ENCODE assay signal across 7 cellular contexts in genomic region chr11:9266132-9266736, GRCh38. TPM values are rescaled to one million over a fixed set of nuclear protein-coding genes. Genes with fewer than 3 reads are reported as not detected.
DNase-seq lines count a peak whose midpoint lies in the region; ATAC-seq and TF ChIP-seq lines count a peak whose summit lies in the region.

No MANE protein-coding gene starts in this region.

- H3K79me2 ChIP-seq in GM23248 (ENCODE audit: insufficient read depth), result peaks cover 29% of the 10 kb centered on the region

- peaks cover 34% of the 10 kb centered on the region; the same call in 1 of the 2 replicates for H3F3A ChIP-seq in GM23248 (ENCODE audit: insufficient read depth)

- peak overlapping the region; percentile 74; the same call in 1 of the 2 replicates for H2AFZ ChIP-seq in GM23248

- no peak for TF ChIP-seq CTCF in VCaP (conservative IDR thresholded peaks at IDR 0.05)
- TF ChIP-seq CTCF in gastrocnemius medialis (IDR thresholded peaks at IDR 0.05 in 4 of 5, conservative IDR thresholded peaks at IDR 0.05 in 1 of 5), result no peak

- H3K36me3 ChIP-seq in GM23248 (ENCODE audit: low read depth), result no peaks in the 10 kb centered on the region
- no peaks in the 10 kb centered on the region for H3K36me3 ChIP-seq in iPS-18a (ENCODE audit: control insufficient read depth, low read depth, low read length)
- H3K36me3 ChIP-seq in gastrocnemius medialis, result no peaks in the 10 kb centered on the region

- no peak overlapping the region for H3K4me3 ChIP-seq in GM23248
- H3K4me3 ChIP-seq in iPS-18a (ENCODE audit: low read length), result peak overlapping the region; percentile 81
- H3K4me3 ChIP-seq in gastrocnemius medialis, result peak overlapping the region in 2 of 4 donors; percentile 76 to 97

- no peak for DNase-seq in GM23248
- no peak for DNase-seq in gastrocnemius medialis
- no peak for DNase-seq in SK-N-DZ (ENCODE audit: low spot score)
- no peak for DNase-seq in MV-4-11 (lab: John Stamatoyannopoulos, UW)
- DNase-seq in RKO (ENCODE audit: low spot score), result no peak

- H3K4me1 ChIP-seq in GM23248 (ENCODE audit: insufficient read depth), result peaks cover 18% of the 10 kb centered on the region
- H3K4me1 ChIP-seq in iPS-18a (ENCODE audit: control insufficient read depth, low read depth, low read length), result peaks cover 16% of the 10 kb centered on the region
- peaks cover 3 to 6% of the 10 kb centered on the region in 2 donors for H3K4me1 ChIP-seq in gastrocnemius medialis

- H3K4me2 ChIP-seq in GM23248 (ENCODE audit: unreplicated experiment), result peak overlapping the region; percentile 85

- in situ Hi-C loops in GM23248 (cut with MboI), result no loop called here
- in situ Hi-C loops in gastrocnemius medialis (cut with MboI; ENCODE audit: low sequenced_read_pairs in 4 of 4), result no loop called here

- H3K9ac ChIP-seq in GM23248 (peak overlapping the region; percentile 97), iPS-18a (ENCODE audit: low read length) (peak overlapping the region; percentile 72)

- 69 to 73% methylated on average over 13 of the region's 13 CpGs for WGBS in GM23248 (ENCODE audit: low coverage in 1 of 2, low lambda C conversion rate in 2 of 2, missing lambda C conversion rate in 2 of 2), 2 experiments

- peaks cover 8% of the 10 kb centered on the region; the same call in 1 of the 2 replicates for H4K20me1 ChIP-seq in GM23248 (ENCODE audit: insufficient read depth)

- H3K27me3 ChIP-seq in GM23248 (replicated peaks; ENCODE audit: insufficient read depth) (no peaks in the 10 kb centered on the region), iPS-18a (ENCODE audit: control insufficient read depth, insufficient read depth, low read length) (no peaks in the 10 kb centered on the region), gastrocnemius medialis (no peaks in the 10 kb centered on the region)

- peak overlapping the region; percentile 95; the same call in 1 of the 2 replicates for H3K27ac ChIP-seq in GM23248
- peak overlapping the region; percentile 84; the same call in 1 of the 2 replicates for H3K27ac ChIP-seq in VCaP
- no peak overlapping the region for H3K27ac ChIP-seq in iPS-18a (ENCODE audit: low read length)
- peak overlapping the region; percentile 63 to 94 (median 86) for H3K27ac ChIP-seq in gastrocnemius medialis

- TF ChIP-seq POLR2A in gastrocnemius medialis (IDR thresholded peaks at IDR 0.05), result no peak

- no peaks in the 10 kb centered on the region for H3K9me3 ChIP-seq in GM23248 (ENCODE audit: low read depth)
- no peaks in the 10 kb centered on the region for H3K9me3 ChIP-seq in iPS-18a (ENCODE audit: control insufficient read depth, low read depth, low read length)
- no peaks in the 10 kb centered on the region for H3K9me3 ChIP-seq in gastrocnemius medialis

- intact Hi-C loops in gastrocnemius medialis (cut with DNase I; ENCODE audit: low total_unique reads), result no loop called here

- no peak for ATAC-seq in gastrocnemius medialis

- no peaks in the 10 kb centered on the region for H3K9me2 ChIP-seq in GM23248 (ENCODE audit: insufficient read depth)

RNA-seq across cellular contexts. Expression of gene DENND5A, which starts 1.1 kb away (rescaled TPM):
- 113 and 127 TPM in 2 replicates for total RNA-seq in GM23248 (2014; rRNA removed; shearing (Covaris generic))
- polyA plus RNA-seq in GM23248 (2016; fragmentation: Nextera tagmentation; extraction: Ambion mirVana), result 24.9 and 28.4 TPM in 2 replicates
- total RNA-seq in gastrocnemius medialis, result 10 to 100 TPM; 29.1 to 33.1 (median 31.5) TPM
- polyA plus RNA-seq in SK-N-DZ (2014; cell fraction: cytosol; rRNA removed), result 59.6 and 65.2 TPM in 2 replicates
- 86.4 and 97.3 TPM in 2 replicates for polyA plus RNA-seq in SK-N-DZ (2014; cell fraction: nucleus; rRNA removed)

RNA-seq across cellular contexts. Expression of gene TMEM41B, which starts 48.2 kb away (rescaled TPM):
- 47.7 and 50.5 TPM in 2 replicates for total RNA-seq in GM23248 (2014; rRNA removed; shearing (Covaris generic))
- polyA plus RNA-seq in GM23248 (2016; fragmentation: Nextera tagmentation; extraction: Ambion mirVana), result 35.3 and 36.6 TPM in 2 replicates
- total RNA-seq in gastrocnemius medialis, result 10 to 100 TPM in 3 of 4 donors, 1 to 10 TPM in 1; 9.4 to 24.9 (median 15.5) TPM
- polyA plus RNA-seq in SK-N-DZ (2014; cell fraction: cytosol; rRNA removed), result 42.4 and 42.7 TPM in 2 replicates
- 51.8 and 67.8 TPM in 2 replicates for polyA plus RNA-seq in SK-N-DZ (2014; cell fraction: nucleus; rRNA removed)
